ENCODE assay signal across 20 cellular contexts in genomic region chr5:38471709-38472108, GRCh38.
"Had no signal": no experiment of that assay in that cellular context is flagged by ENCODE, and none has a peak within 500 bp of the region (broad histone marks: within the 10 kb centered on the region; RNA-seq: fewer than 3 reads in every experiment).

No MANE protein-coding gene starts in this region.

- H3K36me3 Mint-ChIP-seq: IgD-negative memory B cell had no signal

- H3K36me3 ChIP-seq: SJCRH30 had no signal

- H3K4me1 Mint-ChIP-seq: IgD-negative memory B cell had no signal

- H3K4me1 ChIP-seq: SJCRH30 had no signal

- H3K27me3 ChIP-seq: SJCRH30 had no signal

- H3K9ac ChIP-seq: KMS-11 had no signal

- H3K4me2 ChIP-seq: KMS-11 had no signal

- DNase-seq: Kasumi-1, MV-4-11, NCI-H1048, NCI-H1105 treated with DMSO at 0.1 percent for 48 hours, NCI-H1417 treated with DMSO at 0.1 percent for 48 hours, NCI-H146, NCI-H1694 treated with DMSO at 0.1 percent for 48 hours, NCI-H1930, NCI-H2081, NCI-H2107, NCI-H2227 treated with DMSO at 0.1 percent for 48 hours, NCI-H524, NCI-H69, NCI-H774, SHP77 treated with DMSO at 0.1 percent for 48 hours, SJCRH30 had no signal

- H3K4me3 ChIP-seq: K562, SJCRH30 had no signal

- H3K9me3 ChIP-seq: SJCRH30 had no signal

- FAIRE-seq: K562 had no signal

- ATAC-seq: Right ventricle myocardium inferior had no signal

- H3K4me3 Mint-ChIP-seq: IgD-negative memory B cell had no signal

- H3K9me3 Mint-ChIP-seq: IgD-negative memory B cell had no signal

- H3K27ac ChIP-seq: KMS-11, SJCRH30 had no signal
